Comparison of ENCODE assay signal across 1 cellular context in the genomic region with DNA sequence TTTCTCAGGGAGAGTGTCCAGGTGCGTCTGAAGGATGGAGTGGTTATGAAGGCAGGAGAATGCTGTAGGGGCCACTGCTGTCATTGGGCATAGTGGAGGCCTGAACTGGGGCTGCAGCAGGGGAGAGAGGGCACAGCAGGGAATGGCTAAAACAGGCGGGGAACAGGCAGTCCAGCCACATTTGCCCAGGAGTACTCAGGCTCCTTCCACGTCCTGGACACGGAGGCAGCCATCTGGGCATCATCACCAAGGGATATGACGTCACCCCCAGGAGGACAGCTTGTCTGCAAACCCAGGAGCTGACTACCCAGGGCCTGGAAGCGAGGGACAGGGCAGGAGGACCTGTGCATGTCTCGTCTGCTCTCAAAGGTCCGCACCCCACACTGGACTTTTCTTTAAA.
TF ChIP-seq lines count a peak whose summit lies in the region.

No MANE protein-coding gene starts in this region.

TF ChIP-seq in HepG2, 621 proteins besides CTCF, POLR2A, EP300 and RAD21 (continued from another document):
- TF ChIP-seq, protein P1, sequence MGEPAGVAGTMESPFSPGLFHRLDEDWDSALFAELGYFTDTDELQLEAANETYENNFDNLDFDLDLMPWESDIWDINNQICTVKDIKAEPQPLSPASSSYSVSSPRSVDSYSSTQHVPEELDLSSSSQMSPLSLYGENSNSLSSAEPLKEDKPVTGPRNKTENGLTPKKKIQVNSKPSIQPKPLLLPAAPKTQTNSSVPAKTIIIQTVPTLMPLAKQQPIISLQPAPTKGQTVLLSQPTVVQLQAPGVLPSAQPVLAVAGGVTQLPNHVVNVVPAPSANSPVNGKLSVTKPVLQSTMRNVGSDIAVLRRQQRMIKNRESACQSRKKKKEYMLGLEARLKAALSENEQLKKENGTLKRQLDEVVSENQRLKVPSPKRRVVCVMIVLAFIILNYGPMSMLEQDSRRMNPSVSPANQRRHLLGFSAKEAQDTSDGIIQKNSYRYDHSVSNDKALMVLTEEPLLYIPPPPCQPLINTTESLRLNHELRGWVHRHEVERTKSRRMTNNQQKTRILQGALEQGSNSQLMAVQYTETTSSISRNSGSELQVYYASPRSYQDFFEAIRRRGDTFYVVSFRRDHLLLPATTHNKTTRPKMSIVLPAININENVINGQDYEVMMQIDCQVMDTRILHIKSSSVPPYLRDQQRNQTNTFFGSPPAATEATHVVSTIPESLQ (CRISPR knock-in tag; conservative IDR thresholded peaks at IDR 0.05): no peak
- TF ChIP-seq ZNF768 (CRISPR knock-in tag; IDR thresholded peaks at IDR 0.05) (no peak), ZSCAN12 (CRISPR knock-in tag; IDR thresholded peaks at IDR 0.05) (no peak), SYNCRIP (IDR thresholded peaks at IDR 0.05; ENCODE audit: insufficient read depth, low read depth, low read length) (no peak), ATF7 (IDR thresholded peaks at IDR 0.05) (peak; percentile 96), ATF7 (CRISPR knock-in tag; IDR thresholded peaks at IDR 0.05) (no peak)
- TF ChIP-seq, protein P2, sequence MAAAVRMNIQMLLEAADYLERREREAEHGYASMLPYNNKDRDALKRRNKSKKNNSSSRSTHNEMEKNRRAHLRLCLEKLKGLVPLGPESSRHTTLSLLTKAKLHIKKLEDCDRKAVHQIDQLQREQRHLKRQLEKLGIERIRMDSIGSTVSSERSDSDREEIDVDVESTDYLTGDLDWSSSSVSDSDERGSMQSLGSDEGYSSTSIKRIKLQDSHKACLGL (CRISPR knock-in tag; IDR thresholded peaks at IDR 0.05): no peak
- TF ChIP-seq, protein P3, sequence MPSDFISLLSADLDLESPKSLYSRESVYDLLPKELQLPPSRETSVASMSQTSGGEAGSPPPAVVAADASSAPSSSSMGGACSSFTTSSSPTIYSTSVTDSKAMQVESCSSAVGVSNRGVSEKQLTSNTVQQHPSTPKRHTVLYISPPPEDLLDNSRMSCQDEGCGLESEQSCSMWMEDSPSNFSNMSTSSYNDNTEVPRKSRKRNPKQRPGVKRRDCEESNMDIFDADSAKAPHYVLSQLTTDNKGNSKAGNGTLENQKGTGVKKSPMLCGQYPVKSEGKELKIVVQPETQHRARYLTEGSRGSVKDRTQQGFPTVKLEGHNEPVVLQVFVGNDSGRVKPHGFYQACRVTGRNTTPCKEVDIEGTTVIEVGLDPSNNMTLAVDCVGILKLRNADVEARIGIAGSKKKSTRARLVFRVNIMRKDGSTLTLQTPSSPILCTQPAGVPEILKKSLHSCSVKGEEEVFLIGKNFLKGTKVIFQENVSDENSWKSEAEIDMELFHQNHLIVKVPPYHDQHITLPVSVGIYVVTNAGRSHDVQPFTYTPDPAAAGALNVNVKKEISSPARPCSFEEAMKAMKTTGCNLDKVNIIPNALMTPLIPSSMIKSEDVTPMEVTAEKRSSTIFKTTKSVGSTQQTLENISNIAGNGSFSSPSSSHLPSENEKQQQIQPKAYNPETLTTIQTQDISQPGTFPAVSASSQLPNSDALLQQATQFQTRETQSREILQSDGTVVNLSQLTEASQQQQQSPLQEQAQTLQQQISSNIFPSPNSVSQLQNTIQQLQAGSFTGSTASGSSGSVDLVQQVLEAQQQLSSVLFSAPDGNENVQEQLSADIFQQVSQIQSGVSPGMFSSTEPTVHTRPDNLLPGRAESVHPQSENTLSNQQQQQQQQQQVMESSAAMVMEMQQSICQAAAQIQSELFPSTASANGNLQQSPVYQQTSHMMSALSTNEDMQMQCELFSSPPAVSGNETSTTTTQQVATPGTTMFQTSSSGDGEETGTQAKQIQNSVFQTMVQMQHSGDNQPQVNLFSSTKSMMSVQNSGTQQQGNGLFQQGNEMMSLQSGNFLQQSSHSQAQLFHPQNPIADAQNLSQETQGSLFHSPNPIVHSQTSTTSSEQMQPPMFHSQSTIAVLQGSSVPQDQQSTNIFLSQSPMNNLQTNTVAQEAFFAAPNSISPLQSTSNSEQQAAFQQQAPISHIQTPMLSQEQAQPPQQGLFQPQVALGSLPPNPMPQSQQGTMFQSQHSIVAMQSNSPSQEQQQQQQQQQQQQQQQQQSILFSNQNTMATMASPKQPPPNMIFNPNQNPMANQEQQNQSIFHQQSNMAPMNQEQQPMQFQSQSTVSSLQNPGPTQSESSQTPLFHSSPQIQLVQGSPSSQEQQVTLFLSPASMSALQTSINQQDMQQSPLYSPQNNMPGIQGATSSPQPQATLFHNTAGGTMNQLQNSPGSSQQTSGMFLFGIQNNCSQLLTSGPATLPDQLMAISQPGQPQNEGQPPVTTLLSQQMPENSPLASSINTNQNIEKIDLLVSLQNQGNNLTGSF (CRISPR knock-in tag; IDR thresholded peaks at IDR 0.05): no peak
